Comparison of ENCODE assay signal across 17 cellular contexts in the genomic region with DNA sequence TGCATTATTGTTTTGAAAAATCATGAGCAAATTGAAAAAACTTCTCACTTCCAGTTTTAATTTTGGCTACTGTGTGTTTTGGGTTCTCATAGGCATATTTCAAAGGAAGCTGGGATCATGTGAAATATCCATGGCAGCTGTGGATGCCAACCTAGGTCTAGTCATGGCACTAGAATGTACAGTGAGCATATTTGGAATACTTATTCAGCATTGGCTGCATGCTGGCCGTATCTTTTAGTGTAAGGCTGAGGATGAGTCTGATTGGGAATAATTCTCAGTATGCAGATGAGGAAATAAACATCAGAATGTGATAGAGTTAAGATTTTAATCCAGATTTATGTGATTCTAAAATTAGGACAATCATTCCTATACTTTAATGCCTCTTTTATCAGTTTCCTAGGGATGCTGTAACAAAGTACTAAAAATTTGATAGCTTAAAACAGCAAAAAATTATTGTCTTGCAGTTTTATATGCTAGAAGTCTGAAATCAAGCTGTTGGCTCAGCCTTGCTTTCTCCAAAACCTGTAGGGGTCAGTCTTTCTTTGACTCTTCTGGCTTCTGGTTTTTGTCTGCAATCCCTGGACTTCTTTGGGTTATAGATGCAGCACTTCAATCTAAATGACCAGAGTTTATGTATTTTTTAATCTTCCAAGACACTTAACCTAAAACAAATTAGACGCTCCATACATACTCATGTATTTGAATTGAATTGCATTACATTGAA. TPM values are rescaled to one million over a fixed set of nuclear protein-coding genes. Genes with fewer than 3 reads are reported as not detected.
DNase-seq lines count a peak whose midpoint lies in the region; ATAC-seq and TF ChIP-seq lines count a peak whose summit lies in the region.
"Had no signal": no experiment of that assay in that cellular context is flagged by ENCODE, and none has a peak within 500 bp of the region (broad histone marks: within the 10 kb centered on the region; RNA-seq: fewer than 3 reads in every experiment).

No MANE protein-coding gene starts in this region.

- H3F3A ChIP-seq in PC-3 (ENCODE audit: low read length, unreplicated experiment), result no peaks in the 10 kb centered on the region

- H3K9me3 ChIP-seq in PC-3 (ENCODE audit: low read length) (no peaks in the 10 kb centered on the region), endodermal cell (ENCODE audit: control insufficient read depth, low read length) (no peaks in the 10 kb centered on the region), ascending aorta (no peaks in the 10 kb centered on the region)
- H3K9me3 ChIP-seq: sigmoid colon, suprapubic skin had no signal

- H4K20me1 ChIP-seq in PC-3 (ENCODE audit: low read length), result no peaks in the 10 kb centered on the region

- H3K4me3 ChIP-seq in PC-3 (ENCODE audit: low read length) (no peak overlapping the region), endodermal cell (ENCODE audit: low read length) (no peak overlapping the region), ascending aorta (no peak overlapping the region), dorsolateral prefrontal cortex (no peak overlapping the region)
- H3K4me3 ChIP-seq: sigmoid colon, suprapubic skin had no signal

- CTCF ChIA-PET in PC-3 (lab: Charles Lee), result no interaction called here

- peak; percentile 5 for DNase-seq in Daoy (ENCODE audit: low read depth)
- peak; percentile 61 for DNase-seq in PC-3
- DNase-seq in endodermal cell, result no peak
- DNase-seq in myocyte (ENCODE audit: low read depth), result peak; percentile 84
- DNase-seq in ascending aorta (ENCODE audit: low spot score in 2 of 2), result no peak
- no peak for DNase-seq in amygdala (lab: John Stamatoyannopoulos, UW)
- no peak for DNase-seq in COR-L47 (lab: John Stamatoyannopoulos, UW)
- no peak for DNase-seq in dorsolateral prefrontal cortex
- DNase-seq: activated CD4-positive, alpha-beta T cell treated with anti-CD3 and anti-CD28 coated beads, Interleukin-2, amount 10 ng/mL, durations not matched to agents 24 days and 14 days; MV-4-11; naive thymus-derived CD4-positive, alpha-beta T cell; NCI-H2171 treated with DMSO at 0.1 percent for 48 hours; sigmoid colon had no signal

- H3K27me3 Mint-ChIP-seq in endodermal cell (ENCODE audit: insufficient read depth), result no peaks in the 10 kb centered on the region
- H3K27me3 Mint-ChIP-seq: activated CD4-positive, alpha-beta T cell treated with anti-CD3 and anti-CD28 coated beads, Interleukin-2, amount 10 ng/mL, durations not matched to agents 24 days and 14 days; naive thymus-derived CD4-positive, alpha-beta T cell had no signal

- WGBS in endodermal cell (ENCODE audit: insufficient coverage in 1 of 2, insufficient read length in 1 of 2), 2 experiments, result 0% methylated on average over 1 of the region's 2 CpGs; no CpG with 5 or more reads in 1 of the 2 experiments

- H3K27me3 ChIP-seq in PC-3 (ENCODE audit: low read length) (peaks cover 19% of the 10 kb centered on the region; the same call in 1 of the 2 replicates), endodermal cell (ENCODE audit: control insufficient read depth, insufficient read depth, low read length, poor library complexity, severe bottlenecking) (no peaks in the 10 kb centered on the region), ascending aorta (no peaks in the 10 kb centered on the region), dorsolateral prefrontal cortex (no peaks in the 10 kb centered on the region)
- H3K27me3 ChIP-seq: sigmoid colon, suprapubic skin had no signal

- H3K4me2 ChIP-seq in PC-3 (ENCODE audit: low read length), result no peak overlapping the region

- no peak; the same call in 1 of the 2 replicates for TF ChIP-seq CTCF in PC-3 (conservative IDR thresholded peaks at IDR 0.05; ENCODE audit: low read depth, low read length)
- peak; percentile 67 for TF ChIP-seq CTCF in endodermal cell (conservative IDR thresholded peaks at IDR 0.05)
- no peak for TF ChIP-seq CTCF in ascending aorta (IDR thresholded peaks at IDR 0.05)
- no peak for TF ChIP-seq CTCF in dorsolateral prefrontal cortex (IDR thresholded peaks at IDR 0.05 in 54 of 56, conservative IDR thresholded peaks at IDR 0.05 in 2 of 56; ENCODE audit: low read depth in 1 of 56, partially characterized antibody in 56 of 56)

- H3K4me1 Mint-ChIP-seq in endodermal cell, result no peaks in the 10 kb centered on the region
- H3K4me1 Mint-ChIP-seq: activated CD4-positive, alpha-beta T cell treated with anti-CD3 and anti-CD28 coated beads, Interleukin-2, amount 10 ng/mL, durations not matched to agents 24 days and 14 days; brain; naive thymus-derived CD4-positive, alpha-beta T cell had no signal

- peaks cover 4% of the 10 kb centered on the region; the same call in 1 of the 2 replicates for H3K4me1 ChIP-seq in PC-3 (ENCODE audit: insufficient read depth, low read length)
- no peaks in the 10 kb centered on the region for H3K4me1 ChIP-seq in endodermal cell (ENCODE audit: control insufficient read depth, insufficient read depth, low read length)
- H3K4me1 ChIP-seq in ascending aorta, result no peaks in the 10 kb centered on the region
- H3K4me1 ChIP-seq: suprapubic skin had no signal

- no peak overlapping the region for H3K4me3 Mint-ChIP-seq in endodermal cell
- H3K4me3 Mint-ChIP-seq: activated CD4-positive, alpha-beta T cell treated with anti-CD3 and anti-CD28 coated beads, Interleukin-2, amount 10 ng/mL, durations not matched to agents 24 days and 14 days; brain; naive thymus-derived CD4-positive, alpha-beta T cell; T-helper 1 cell treated with Interleukin-12 subunit alpha and Interleukin-12 subunit beta and Interleukin-4 antibody, amounts not matched to agents 30 μg/mL and 1 μg/mL, for 36 hours had no signal

- H3K79me2 ChIP-seq in PC-3 (ENCODE audit: low read length), result no peaks in the 10 kb centered on the region

- no peaks in the 10 kb centered on the region for H3K36me3 ChIP-seq in PC-3 (ENCODE audit: low read depth, low read length)
- no peaks in the 10 kb centered on the region for H3K36me3 ChIP-seq in endodermal cell (ENCODE audit: control insufficient read depth, insufficient read depth, low read length)
- no peaks in the 10 kb centered on the region for H3K36me3 ChIP-seq in ascending aorta
- H3K36me3 ChIP-seq: sigmoid colon, suprapubic skin had no signal

- no peak for ATAC-seq in PC-3
- ATAC-seq: naive thymus-derived CD4-positive, alpha-beta T cell had no signal

- H3K27ac Mint-ChIP-seq in endodermal cell, result no peak overlapping the region
- H3K27ac Mint-ChIP-seq: activated CD4-positive, alpha-beta T cell treated with anti-CD3 and anti-CD28 coated beads, Interleukin-2, amount 10 ng/mL, durations not matched to agents 24 days and 14 days; brain; naive thymus-derived CD4-positive, alpha-beta T cell; T-helper 1 cell treated with Interleukin-12 subunit alpha and Interleukin-12 subunit beta and Interleukin-4 antibody, amounts not matched to agents 30 μg/mL and 1 μg/mL, for 36 hours had no signal

- no peak overlapping the region for H3K27ac ChIP-seq in PC-3 (ENCODE audit: low read length)
- no peak overlapping the region for H3K27ac ChIP-seq in endodermal cell (ENCODE audit: low read depth, low read length)
- no peak overlapping the region for H3K27ac ChIP-seq in ascending aorta
- no peak overlapping the region for H3K27ac ChIP-seq in dorsolateral prefrontal cortex
- H3K27ac ChIP-seq: sigmoid colon, suprapubic skin had no signal

- H3K9me3 Mint-ChIP-seq in endodermal cell, result no peaks in the 10 kb centered on the region
- H3K9me3 Mint-ChIP-seq: activated CD4-positive, alpha-beta T cell treated with anti-CD3 and anti-CD28 coated beads, Interleukin-2, amount 10 ng/mL, durations not matched to agents 24 days and 14 days; T-helper 1 cell treated with Interleukin-12 subunit alpha and Interleukin-12 subunit beta and Interleukin-4 antibody, amounts not matched to agents 30 μg/mL and 1 μg/mL, for 36 hours had no signal

- H3K9me2 ChIP-seq in PC-3 (replicated peaks; ENCODE audit: low read length), result no peaks in the 10 kb centered on the region

- no peaks in the 10 kb centered on the region for H3K36me3 Mint-ChIP-seq in endodermal cell (ENCODE audit: low read depth)
- H3K36me3 Mint-ChIP-seq: brain had no signal

- intact Hi-C loops in PC-3 (cut with micrococcal nuclease), result no loop called here
- intact Hi-C loops in ascending aorta (cut with DNase I), result no loop called here
- intact Hi-C loops in dorsolateral prefrontal cortex (cut with DNase I), result no loop called here

- H3K9ac ChIP-seq in PC-3 (ENCODE audit: low read length), result no peak overlapping the region
- H3K9ac ChIP-seq in endodermal cell (ENCODE audit: extremely low read depth, low read length, poor library complexity, severe bottlenecking), result no peak overlapping the region

- POLR2A ChIA-PET in PC-3 (lab: Charles Lee; ENCODE audit: unreplicated experiment), result no interaction called here

- no peak overlapping the region for H2AFZ ChIP-seq in PC-3 (ENCODE audit: low read length)

- BruUV-seq in PC-3 (replicated peaks; lab: Mats Ljungman, UMichigan), result no TSS peak

RNA-seq across cellular contexts. Expression of a gene that starts 37.7 kb away (rescaled TPM):
- total RNA-seq in Daoy (2014; rRNA removed; shearing (Covaris generic)), result not detected in 2 replicates
- total RNA-seq in PC-3 (2014; rRNA removed) (not detected in 2 replicates), endodermal cell (not detected), myocyte (not detected in 2 replicates), ascending aorta (not detected), dorsolateral prefrontal cortex (not detected)
- not detected for polyA plus RNA-seq in endodermal cell (2013, experiment 1 of 2)
- not detected for polyA plus RNA-seq in endodermal cell (2013, experiment 2 of 2)
- polyA plus RNA-seq in myocyte (2012), result not detected
- total RNA-seq: activated CD4-positive, alpha-beta T cell treated with anti-CD3 and anti-CD28 coated beads, Interleukin-2, amount 10 ng/mL, durations not matched to agents 24 days and 14 days; endothelial cell of umbilical vein; naive thymus-derived CD4-positive, alpha-beta T cell; sigmoid colon; suprapubic skin had no signal
- polyA plus RNA-seq: endothelial cell of umbilical vein; naive thymus-derived CD4-positive, alpha-beta T cell; sigmoid colon had no signal

Comparison
In these comparisons a context has a peak if more than half of its experiments do, and no peak if none do; other contexts are left out.
1. DNase-seq: peak in Daoy (single experiment), PC-3 (single experiment) and myocyte (single experiment); none in endodermal cell (single experiment), ascending aorta (0 of 2), amygdala (0 of 56), COR-L47 (single experiment) and dorsolateral prefrontal cortex (0 of 10).